Comparison of ENCODE assay signal across 10 cellular contexts in the genomic region with DNA sequence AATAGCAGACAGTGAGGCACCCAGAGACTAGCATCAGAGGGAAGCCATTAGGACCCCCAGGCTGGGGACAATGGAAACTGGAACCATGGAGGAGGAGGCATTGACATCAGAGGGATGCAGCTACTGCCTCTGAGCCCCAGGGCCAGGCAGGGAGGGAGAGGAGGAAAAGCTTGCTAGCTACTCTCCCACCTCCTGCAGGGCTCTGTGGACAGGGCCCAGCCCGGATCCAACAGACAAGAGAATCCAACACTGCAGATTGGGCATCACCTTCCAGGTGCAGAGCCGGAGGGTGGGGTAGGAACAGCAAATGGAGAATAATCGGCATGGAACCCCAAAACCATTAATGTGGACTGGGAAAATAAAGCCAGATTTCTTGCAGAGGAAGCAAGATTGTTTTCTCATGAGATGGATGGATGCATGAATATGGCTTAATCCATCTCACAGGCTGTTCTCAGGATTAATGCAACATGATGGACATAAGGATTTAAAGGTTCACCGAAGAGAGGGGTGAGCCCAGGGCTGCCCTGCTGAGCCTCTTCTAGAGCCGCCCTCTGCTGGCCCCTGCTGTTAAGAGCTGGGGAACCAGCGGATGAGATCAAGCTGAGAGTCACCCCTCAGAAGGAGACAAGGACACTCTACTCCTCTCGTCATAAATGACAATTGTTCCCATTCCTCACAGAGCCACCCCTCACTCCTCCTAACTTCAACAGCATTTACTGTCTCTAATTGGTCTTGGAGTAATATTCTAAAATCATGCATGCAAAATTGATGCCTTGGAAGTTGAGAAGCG. TPM values are rescaled to one million over a fixed set of nuclear protein-coding genes. Genes with fewer than 3 reads are reported as not detected.
DNase-seq lines count a peak whose midpoint lies in the region; ATAC-seq, FAIRE-seq and TF ChIP-seq lines count a peak whose summit lies in the region.
"Had no signal": no experiment of that assay in that cellular context is flagged by ENCODE, and none has a peak within 500 bp of the region (broad histone marks: within the 10 kb centered on the region; RNA-seq: fewer than 3 reads in every experiment).

No MANE protein-coding gene starts in this region.

- no peak for FAIRE-seq in frontal cortex (lab: Jason Lieb, UNC)
- FAIRE-seq: A204.1 had no signal

- no peaks in the 10 kb centered on the region for H3K9me3 ChIP-seq in parathyroid adenoma (ENCODE audit: control insufficient read depth, low read length)

- H3K27ac ChIP-seq in parathyroid adenoma, result no peak overlapping the region

- no peaks in the 10 kb centered on the region for H3K27me3 ChIP-seq in parathyroid adenoma (ENCODE audit: control insufficient read depth, insufficient read depth, low read length)

- H3K4me1 ChIP-seq in parathyroid adenoma, result no peaks in the 10 kb centered on the region

- TF ChIP-seq CTCF in parathyroid adenoma (IDR thresholded peaks at IDR 0.05), result peak; percentile 26

- no peaks in the 10 kb centered on the region for H3K79me2 ChIP-seq in parathyroid adenoma

- no peak overlapping the region for H3K4me2 ChIP-seq in parathyroid adenoma (ENCODE audit: low read length)

- no peak overlapping the region for H3K9ac ChIP-seq in parathyroid adenoma

- no peak for ATAC-seq in HG03039 (IDR thresholded peaks at IDR 0.05; ENCODE audit: unreplicated experiment)

- no peak overlapping the region for H3K4me3 ChIP-seq in parathyroid adenoma (ENCODE audit: low read depth, low read length)

- DNase-seq in DMS 273 (lab: John Stamatoyannopoulos, UW; ENCODE audit: unreplicated experiment), result peak; percentile 58
- no peak for DNase-seq in DMS 273 treated with DMSO at 0.1 percent for 48 hours (lab: John Stamatoyannopoulos, UW)
- DNase-seq in NCI-H69 (lab: John Stamatoyannopoulos, UW), result peak; percentile 3
- DNase-seq in dermis blood vessel endothelial cell, result peak; percentile 29
- DNase-seq in HuH-7.5 (ENCODE audit: low spot score), result no peak
- no peak for DNase-seq in frontal cortex (ENCODE audit: low spot score in 2 of 2)

- H2AFZ ChIP-seq in parathyroid adenoma, result no peak overlapping the region

- no peaks in the 10 kb centered on the region for H3K36me3 ChIP-seq in parathyroid adenoma (ENCODE audit: control insufficient read depth, insufficient read depth, low read length)

RNA-seq across cellular contexts. Expression of a gene that starts 48.8 kb away (rescaled TPM):
- total RNA-seq in dermis blood vessel endothelial cell (not detected in 2 replicates), frontal cortex (0.41 TPM)
- total RNA-seq: glomerular endothelial cell had no signal

RNA-seq across cellular contexts. Expression of a gene that starts 56.6 kb away (rescaled TPM):
- total RNA-seq in dermis blood vessel endothelial cell (12.5 and 49.7 TPM in 2 replicates), frontal cortex (67.7 TPM)

Comparison
In these comparisons a context has a peak if more than half of its experiments do, and no peak if none do; other contexts are left out.
1. DNase-seq: peak in DMS 273 (single experiment), NCI-H69 (single experiment) and dermis blood vessel endothelial cell (single experiment); none in DMS 273 treated with DMSO at 0.1 percent for 48 hours (single experiment), HuH-7.5 (single experiment) and frontal cortex (0 of 2).